1 cellular context compared by ENCODE assay signal in the genomic region with DNA sequence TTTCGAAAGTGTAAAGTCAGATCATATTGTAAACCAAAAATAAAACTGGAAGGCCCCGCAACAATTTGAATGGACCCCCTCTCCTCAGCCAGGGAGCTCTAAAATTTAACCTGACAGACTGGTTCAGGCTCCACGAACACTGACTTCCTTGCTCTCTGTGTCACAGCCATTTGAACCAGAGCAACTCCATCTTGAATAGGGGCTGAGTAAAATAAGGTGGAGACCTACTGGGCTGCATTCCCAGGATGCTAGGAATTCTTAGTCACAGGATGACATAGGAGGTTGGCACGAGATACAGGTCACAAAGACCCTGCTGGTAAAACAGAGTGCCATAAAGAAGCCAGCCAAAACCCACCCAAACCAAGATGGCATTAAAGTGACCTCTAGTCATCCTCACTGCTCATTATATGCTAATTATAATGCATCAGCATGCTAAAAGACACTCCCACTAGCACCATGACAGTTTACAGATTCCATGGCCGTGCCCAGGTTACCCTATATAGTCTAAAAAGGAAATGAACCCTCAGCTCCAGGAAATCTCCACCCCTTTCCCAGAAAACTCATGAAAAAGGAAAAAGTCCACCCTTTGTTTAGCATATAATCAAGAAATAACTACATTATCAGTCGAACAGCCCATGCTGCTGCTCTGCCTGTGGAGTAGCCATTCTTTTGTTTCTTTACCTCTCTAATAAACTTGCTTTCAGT.
A peak's percentile ranks its signal among the peaks of the same experiment; 100 is the strongest.
TF ChIP-seq lines count a peak whose summit lies in the region.

No MANE protein-coding gene starts in this region.

TF ChIP-seq in K562, 482 proteins besides CTCF, POLR2A, EP300 and RAD21 (continued from another document and continues in another):
- TF ChIP-seq, protein P1, sequence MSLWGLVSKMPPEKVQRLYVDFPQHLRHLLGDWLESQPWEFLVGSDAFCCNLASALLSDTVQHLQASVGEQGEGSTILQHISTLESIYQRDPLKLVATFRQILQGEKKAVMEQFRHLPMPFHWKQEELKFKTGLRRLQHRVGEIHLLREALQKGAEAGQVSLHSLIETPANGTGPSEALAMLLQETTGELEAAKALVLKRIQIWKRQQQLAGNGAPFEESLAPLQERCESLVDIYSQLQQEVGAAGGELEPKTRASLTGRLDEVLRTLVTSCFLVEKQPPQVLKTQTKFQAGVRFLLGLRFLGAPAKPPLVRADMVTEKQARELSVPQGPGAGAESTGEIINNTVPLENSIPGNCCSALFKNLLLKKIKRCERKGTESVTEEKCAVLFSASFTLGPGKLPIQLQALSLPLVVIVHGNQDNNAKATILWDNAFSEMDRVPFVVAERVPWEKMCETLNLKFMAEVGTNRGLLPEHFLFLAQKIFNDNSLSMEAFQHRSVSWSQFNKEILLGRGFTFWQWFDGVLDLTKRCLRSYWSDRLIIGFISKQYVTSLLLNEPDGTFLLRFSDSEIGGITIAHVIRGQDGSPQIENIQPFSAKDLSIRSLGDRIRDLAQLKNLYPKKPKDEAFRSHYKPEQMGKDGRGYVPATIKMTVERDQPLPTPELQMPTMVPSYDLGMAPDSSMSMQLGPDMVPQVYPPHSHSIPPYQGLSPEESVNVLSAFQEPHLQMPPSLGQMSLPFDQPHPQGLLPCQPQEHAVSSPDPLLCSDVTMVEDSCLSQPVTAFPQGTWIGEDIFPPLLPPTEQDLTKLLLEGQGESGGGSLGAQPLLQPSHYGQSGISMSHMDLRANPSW (CRISPR knock-in tag; IDR thresholded peaks at IDR 0.05): no peak
- TF ChIP-seq SMAD3 (CRISPR knock-in tag; conservative IDR thresholded peaks at IDR 0.05) (peak; percentile 53; the same call in 1 of the 2 replicates), ZC3H8 (IDR thresholded peaks at IDR 0.05) (no peak), ZNF134 (CRISPR knock-in tag; conservative IDR thresholded peaks at IDR 0.05) (peak; percentile 59; the same call in 1 of the 2 replicates), MBD2 (IDR thresholded peaks at IDR 0.05; ENCODE audit: borderline replicate concordance, low read depth) (no peak), CHD4 (IDR thresholded peaks at IDR 0.05; ENCODE audit: insufficient read depth, insufficient replicate concordance, low read depth, low read length, poor library complexity, severe bottlenecking) (no peak), TAL1 (IDR thresholded peaks at IDR 0.05) (no peak), ZFPM2 (CRISPR knock-in tag; IDR thresholded peaks at IDR 0.05) (no peak), MXI1 (IDR thresholded peaks at IDR 0.05; ENCODE audit: low read depth, low read length) (no peak), HCFC1 (IDR thresholded peaks at IDR 0.05; ENCODE audit: low read depth, low read length) (no peak), MAZ (CRISPR knock-in tag; conservative IDR thresholded peaks at IDR 0.05 in 1 of 2, IDR thresholded peaks at IDR 0.05 in 1 of 2) (0 out of 4 replicates have a peak, but pooled peaks of 1 of the 2 experiments have one; percentile 34), BRD4 (IDR thresholded peaks at IDR 0.05) (no peak), NFXL1 (CRISPR knock-in tag; IDR thresholded peaks at IDR 0.05) (peak; percentile 79; the same call in 1 of the 2 replicates), HMGN3 (IDR thresholded peaks at IDR 0.05; ENCODE audit: borderline replicate concordance, extremely low read depth, insufficient read length, low read depth, low read length) (no peak), ZNF239 (CRISPR knock-in tag; IDR thresholded peaks at IDR 0.05) (peak; percentile 35; the same call in 1 of the 2 replicates), SMAD4 (CRISPR knock-in tag; conservative IDR thresholded peaks at IDR 0.05) (peak; percentile 69; the same call in 1 of the 2 replicates), KDM2B (CRISPR knock-in tag; IDR thresholded peaks at IDR 0.05) (no peak), CREB1 (IDR thresholded peaks at IDR 0.05) (no peak), CREB1 (CRISPR knock-in tag; IDR thresholded peaks at IDR 0.05) (no peak), BCL6 (CRISPR knock-in tag; IDR thresholded peaks at IDR 0.05) (0 out of 2 replicates have a peak, but pooled peaks have one; percentile 48), ZNF79 (CRISPR knock-in tag; IDR thresholded peaks at IDR 0.05; ENCODE audit: low read depth) (peak; percentile 30; the same call in 1 of the 2 replicates), NR2C1 (IDR thresholded peaks at IDR 0.05) (no peak), NR2C1 (tag; IDR thresholded peaks at IDR 0.05) (peak; percentile 66), TCF7 (IDR thresholded peaks at IDR 0.05; ENCODE audit: borderline replicate concordance) (no peak), DDX20 (tag; IDR thresholded peaks at IDR 0.05; ENCODE audit: low read depth) (peak; percentile 39; the same call in 1 of the 2 replicates), RBFOX2 (IDR thresholded peaks at IDR 0.05; ENCODE audit: low read depth, low read length) (no peak), CBX3 (IDR thresholded peaks at IDR 0.05; ENCODE audit: borderline replicate concordance in 1 of 2, low read length in 2 of 2) (no peak), KLF6 (CRISPR knock-in tag; IDR thresholded peaks at IDR 0.05; ENCODE audit: borderline replicate concordance) (0 out of 2 replicates have a peak, but pooled peaks have one; percentile 61)
- TF ChIP-seq, protein P2, sequence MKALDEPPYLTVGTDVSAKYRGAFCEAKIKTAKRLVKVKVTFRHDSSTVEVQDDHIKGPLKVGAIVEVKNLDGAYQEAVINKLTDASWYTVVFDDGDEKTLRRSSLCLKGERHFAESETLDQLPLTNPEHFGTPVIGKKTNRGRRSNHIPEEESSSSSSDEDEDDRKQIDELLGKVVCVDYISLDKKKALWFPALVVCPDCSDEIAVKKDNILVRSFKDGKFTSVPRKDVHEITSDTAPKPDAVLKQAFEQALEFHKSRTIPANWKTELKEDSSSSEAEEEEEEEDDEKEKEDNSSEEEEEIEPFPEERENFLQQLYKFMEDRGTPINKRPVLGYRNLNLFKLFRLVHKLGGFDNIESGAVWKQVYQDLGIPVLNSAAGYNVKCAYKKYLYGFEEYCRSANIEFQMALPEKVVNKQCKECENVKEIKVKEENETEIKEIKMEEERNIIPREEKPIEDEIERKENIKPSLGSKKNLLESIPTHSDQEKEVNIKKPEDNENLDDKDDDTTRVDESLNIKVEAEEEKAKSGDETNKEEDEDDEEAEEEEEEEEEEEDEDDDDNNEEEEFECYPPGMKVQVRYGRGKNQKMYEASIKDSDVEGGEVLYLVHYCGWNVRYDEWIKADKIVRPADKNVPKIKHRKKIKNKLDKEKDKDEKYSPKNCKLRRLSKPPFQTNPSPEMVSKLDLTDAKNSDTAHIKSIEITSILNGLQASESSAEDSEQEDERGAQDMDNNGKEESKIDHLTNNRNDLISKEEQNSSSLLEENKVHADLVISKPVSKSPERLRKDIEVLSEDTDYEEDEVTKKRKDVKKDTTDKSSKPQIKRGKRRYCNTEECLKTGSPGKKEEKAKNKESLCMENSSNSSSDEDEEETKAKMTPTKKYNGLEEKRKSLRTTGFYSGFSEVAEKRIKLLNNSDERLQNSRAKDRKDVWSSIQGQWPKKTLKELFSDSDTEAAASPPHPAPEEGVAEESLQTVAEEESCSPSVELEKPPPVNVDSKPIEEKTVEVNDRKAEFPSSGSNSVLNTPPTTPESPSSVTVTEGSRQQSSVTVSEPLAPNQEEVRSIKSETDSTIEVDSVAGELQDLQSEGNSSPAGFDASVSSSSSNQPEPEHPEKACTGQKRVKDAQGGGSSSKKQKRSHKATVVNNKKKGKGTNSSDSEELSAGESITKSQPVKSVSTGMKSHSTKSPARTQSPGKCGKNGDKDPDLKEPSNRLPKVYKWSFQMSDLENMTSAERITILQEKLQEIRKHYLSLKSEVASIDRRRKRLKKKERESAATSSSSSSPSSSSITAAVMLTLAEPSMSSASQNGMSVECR (CRISPR knock-in tag; IDR thresholded peaks at IDR 0.05): no peak
- TF ChIP-seq, protein P3, sequence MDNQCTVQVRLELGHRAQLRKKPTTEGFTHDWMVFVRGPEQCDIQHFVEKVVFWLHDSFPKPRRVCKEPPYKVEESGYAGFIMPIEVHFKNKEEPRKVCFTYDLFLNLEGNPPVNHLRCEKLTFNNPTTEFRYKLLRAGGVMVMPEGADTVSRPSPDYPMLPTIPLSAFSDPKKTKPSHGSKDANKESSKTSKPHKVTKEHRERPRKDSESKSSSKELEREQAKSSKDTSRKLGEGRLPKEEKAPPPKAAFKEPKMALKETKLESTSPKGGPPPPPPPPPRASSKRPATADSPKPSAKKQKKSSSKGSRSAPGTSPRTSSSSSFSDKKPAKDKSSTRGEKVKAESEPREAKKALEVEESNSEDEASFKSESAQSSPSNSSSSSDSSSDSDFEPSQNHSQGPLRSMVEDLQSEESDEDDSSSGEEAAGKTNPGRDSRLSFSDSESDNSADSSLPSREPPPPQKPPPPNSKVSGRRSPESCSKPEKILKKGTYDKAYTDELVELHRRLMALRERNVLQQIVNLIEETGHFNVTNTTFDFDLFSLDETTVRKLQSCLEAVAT (IDR thresholded peaks at IDR 0.05): no peak
- TF ChIP-seq, protein P4, sequence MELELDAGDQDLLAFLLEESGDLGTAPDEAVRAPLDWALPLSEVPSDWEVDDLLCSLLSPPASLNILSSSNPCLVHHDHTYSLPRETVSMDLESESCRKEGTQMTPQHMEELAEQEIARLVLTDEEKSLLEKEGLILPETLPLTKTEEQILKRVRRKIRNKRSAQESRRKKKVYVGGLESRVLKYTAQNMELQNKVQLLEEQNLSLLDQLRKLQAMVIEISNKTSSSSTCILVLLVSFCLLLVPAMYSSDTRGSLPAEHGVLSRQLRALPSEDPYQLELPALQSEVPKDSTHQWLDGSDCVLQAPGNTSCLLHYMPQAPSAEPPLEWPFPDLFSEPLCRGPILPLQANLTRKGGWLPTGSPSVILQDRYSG (tag; conservative IDR thresholded peaks at IDR 0.05; ENCODE audit: low read depth): peak; percentile 87
- TF ChIP-seq, protein P5, sequence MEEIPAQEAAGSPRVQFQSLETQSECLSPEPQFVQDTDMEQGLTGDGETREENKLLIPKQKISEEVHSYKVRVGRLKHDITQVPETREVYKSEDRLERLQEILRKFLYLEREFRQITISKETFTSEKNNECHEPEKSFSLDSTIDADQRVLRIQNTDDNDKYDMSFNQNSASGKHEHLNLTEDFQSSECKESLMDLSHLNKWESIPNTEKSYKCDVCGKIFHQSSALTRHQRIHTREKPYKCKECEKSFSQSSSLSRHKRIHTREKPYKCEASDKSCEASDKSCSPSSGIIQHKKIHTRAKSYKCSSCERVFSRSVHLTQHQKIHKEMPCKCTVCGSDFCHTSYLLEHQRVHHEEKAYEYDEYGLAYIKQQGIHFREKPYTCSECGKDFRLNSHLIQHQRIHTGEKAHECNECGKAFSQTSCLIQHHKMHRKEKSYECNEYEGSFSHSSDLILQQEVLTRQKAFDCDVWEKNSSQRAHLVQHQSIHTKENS (CRISPR knock-in tag; IDR thresholded peaks at IDR 0.05): no peak
- TF ChIP-seq, protein P6, sequence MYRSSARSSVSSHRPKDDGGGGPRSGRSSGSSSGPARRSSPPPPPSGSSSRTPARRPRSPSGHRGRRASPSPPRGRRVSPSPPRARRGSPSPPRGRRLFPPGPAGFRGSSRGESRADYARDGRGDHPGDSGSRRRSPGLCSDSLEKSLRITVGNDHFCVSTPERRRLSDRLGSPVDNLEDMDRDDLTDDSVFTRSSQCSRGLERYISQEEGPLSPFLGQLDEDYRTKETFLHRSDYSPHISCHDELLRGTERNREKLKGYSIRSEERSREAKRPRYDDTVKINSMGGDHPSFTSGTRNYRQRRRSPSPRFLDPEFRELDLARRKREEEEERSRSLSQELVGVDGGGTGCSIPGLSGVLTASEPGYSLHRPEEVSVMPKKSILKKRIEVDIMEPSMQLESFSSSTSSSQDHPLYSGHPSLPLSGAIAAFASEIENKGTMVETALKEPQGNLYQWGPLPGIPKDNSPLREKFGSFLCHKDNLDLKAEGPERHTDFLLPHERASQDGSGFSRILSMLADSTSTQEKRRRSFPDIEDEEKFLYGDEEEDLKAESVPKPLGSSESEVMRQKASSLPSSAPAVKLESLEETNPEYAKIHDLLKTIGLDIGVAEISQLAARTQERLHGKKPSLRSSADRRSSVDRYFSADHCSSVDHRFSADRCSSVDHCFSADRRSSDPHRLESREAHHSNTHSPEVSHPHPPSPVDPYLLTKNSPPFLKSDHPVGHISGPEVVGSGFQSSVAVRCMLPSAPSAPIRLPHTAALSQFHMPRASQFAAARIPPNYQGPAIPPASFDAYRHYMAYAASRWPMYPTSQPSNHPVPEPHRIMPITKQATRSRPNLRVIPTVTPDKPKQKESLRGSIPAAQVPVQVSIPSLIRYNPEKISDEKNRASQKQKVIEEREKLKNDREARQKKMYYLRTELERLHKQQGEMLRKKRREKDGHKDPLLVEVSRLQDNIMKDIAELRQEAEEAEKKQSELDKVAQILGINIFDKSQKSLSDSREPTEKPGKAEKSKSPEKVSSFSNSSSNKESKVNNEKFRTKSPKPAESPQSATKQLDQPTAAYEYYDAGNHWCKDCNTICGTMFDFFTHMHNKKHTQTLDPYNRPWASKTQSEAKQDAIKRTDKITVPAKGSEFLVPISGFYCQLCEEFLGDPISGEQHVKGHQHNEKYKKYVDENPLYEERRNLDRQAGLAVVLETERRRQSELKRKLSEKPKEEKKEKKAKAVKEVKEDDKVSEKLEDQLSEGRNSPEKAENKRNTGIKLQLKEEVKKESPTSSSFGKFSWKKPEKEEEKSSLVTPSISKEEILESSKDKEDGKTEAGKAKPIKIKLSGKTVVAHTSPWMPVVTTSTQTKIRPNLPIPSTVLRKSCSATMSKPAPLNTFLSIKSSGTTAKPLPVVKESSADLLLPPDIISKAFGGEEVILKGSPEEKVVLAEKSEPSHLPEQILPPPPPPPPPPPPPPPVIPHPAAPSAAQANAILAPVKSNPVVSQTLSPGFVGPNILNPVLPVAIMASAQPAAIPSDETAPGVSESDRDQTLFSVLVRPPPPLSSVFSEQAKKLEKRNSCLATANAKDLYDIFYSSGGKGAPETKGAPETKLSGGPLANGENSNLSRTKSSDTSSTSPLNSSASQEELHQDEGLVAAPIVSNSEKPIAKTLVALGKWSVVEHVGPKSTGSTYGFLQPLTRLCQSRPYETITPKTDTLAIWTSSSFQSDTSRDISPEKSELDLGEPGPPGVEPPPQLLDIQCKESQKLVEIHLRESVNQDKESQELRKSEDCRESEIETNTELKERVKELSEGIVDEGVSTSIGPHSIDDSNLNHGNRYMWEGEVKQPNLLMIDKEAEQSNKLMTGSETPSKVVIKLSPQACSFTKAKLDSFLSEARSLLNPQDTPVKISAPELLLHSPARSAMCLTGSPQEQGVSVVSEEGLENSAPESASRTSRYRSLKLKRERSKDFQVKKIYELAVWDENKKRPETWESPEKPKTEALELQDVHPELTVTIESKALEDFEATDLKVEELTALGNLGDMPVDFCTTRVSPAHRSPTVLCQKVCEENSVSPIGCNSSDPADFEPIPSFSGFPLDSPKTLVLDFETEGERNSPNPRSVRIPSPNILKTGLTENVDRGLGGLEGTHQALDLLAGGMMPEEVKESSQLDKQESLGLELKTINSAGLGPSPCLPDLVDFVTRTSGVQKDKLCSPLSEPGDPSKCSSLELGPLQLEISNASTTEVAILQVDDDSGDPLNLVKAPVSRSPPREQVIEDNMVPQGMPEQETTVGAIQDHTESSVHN (IDR thresholded peaks at IDR 0.05; ENCODE audit: borderline replicate concordance in 1 of 2, low read depth in 1 of 2): no peak
- TF ChIP-seq, protein P7, sequence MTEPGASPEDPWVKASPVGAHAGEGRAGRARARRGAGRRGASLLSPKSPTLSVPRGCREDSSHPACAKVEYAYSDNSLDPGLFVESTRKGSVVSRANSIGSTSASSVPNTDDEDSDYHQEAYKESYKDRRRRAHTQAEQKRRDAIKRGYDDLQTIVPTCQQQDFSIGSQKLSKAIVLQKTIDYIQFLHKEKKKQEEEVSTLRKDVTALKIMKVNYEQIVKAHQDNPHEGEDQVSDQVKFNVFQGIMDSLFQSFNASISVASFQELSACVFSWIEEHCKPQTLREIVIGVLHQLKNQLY (CRISPR knock-in tag; conservative IDR thresholded peaks at IDR 0.05): no peak
